In genomic region chr9:133575673-133576590, GRCh38 we compare ENCODE assay signal across 1 cellular context.
TF ChIP-seq lines count a peak whose summit lies in the region.

No MANE protein-coding gene starts in this region.

TF ChIP-seq in HCT116, 20 proteins besides CTCF, POLR2A, EP300 and RAD21:
- no peak for TF ChIP-seq EGR1 (IDR thresholded peaks at IDR 0.05; ENCODE audit: low read depth)
- TF ChIP-seq SIN3A (IDR thresholded peaks at IDR 0.05; ENCODE audit: low read depth), result no peak
- no peak for TF ChIP-seq REST (IDR thresholded peaks at IDR 0.05; ENCODE audit: low read depth)
- TF ChIP-seq JUND (IDR thresholded peaks at IDR 0.05), result no peak
- no peak for TF ChIP-seq ZNF274 (IDR thresholded peaks at IDR 0.05; ENCODE audit: low read depth, low read length)
- no peak for TF ChIP-seq CBX3 (IDR thresholded peaks at IDR 0.05; ENCODE audit: low read depth)
- no peak for TF ChIP-seq ATF3 (IDR thresholded peaks at IDR 0.05)
- no peak for TF ChIP-seq EZH2 (IDR thresholded peaks at IDR 0.05)
- no peak for TF ChIP-seq POLR2AphosphoS5 (IDR thresholded peaks at IDR 0.05; ENCODE audit: low read depth, low read length)
- TF ChIP-seq FOSL1 (IDR thresholded peaks at IDR 0.05; ENCODE audit: low read depth), result no peak
- no peak for TF ChIP-seq SRF (IDR thresholded peaks at IDR 0.05; ENCODE audit: low read depth)
- no peak for TF ChIP-seq CEBPB (IDR thresholded peaks at IDR 0.05; ENCODE audit: low read depth)
- TF ChIP-seq YY1 (IDR thresholded peaks at IDR 0.05; ENCODE audit: extremely low read depth, insufficient replicate concordance, low read depth, low read length), result no peak
- no peak for TF ChIP-seq EZH2phosphoT487 (IDR thresholded peaks at IDR 0.05; ENCODE audit: borderline replicate concordance)
- no peak for TF ChIP-seq TCF7L2 (IDR thresholded peaks at IDR 0.05; ENCODE audit: borderline replicate concordance, extremely low read depth, insufficient read depth, insufficient read length)
